8 cellular contexts compared by ENCODE assay signal in genomic region chr5:84381501-84382362, GRCh38. TPM values are rescaled to one million over a fixed set of nuclear protein-coding genes. Genes with fewer than 3 reads are reported as not detected.
DNase-seq lines count a peak whose midpoint lies in the region; ATAC-seq, FAIRE-seq and TF ChIP-seq lines count a peak whose summit lies in the region.

No MANE protein-coding gene starts in this region.

- peak overlapping the region; percentile 97 for H3K4me2 ChIP-seq in A549

- 30% methylated on average over 13 of the region's 14 CpGs for WGBS in A549 (ENCODE audit: missing lambda C conversion rate)
- 6 to 9% methylated on average over 9 of the region's 14 CpGs for WGBS in mesodermal cell (ENCODE audit: insufficient coverage in 2 of 2), 2 experiments

- H3K4me3 ChIP-seq in A549 (peak overlapping the region; percentile 24), choroid plexus epithelial cell (ENCODE audit: low read depth, low read length) (peak overlapping the region; percentile 85), mesodermal cell (ENCODE audit: extremely low read depth, insufficient read depth, low read length, poor library complexity, severe bottlenecking) (peak overlapping the region; percentile 79)

- no peak for TF ChIP-seq EP300 in A549 (IDR thresholded peaks at IDR 0.05)

- TF ChIP-seq POLR2A in A549 (IDR thresholded peaks at IDR 0.05; ENCODE audit: low read length), result no peak

- TF ChIP-seq CTCF in A549 (IDR thresholded peaks at IDR 0.05) (no peak), choroid plexus epithelial cell (conservative IDR thresholded peaks at IDR 0.05; ENCODE audit: low read depth, low read length) (no peak)

- FAIRE-seq in A549 (lab: Jason Lieb, UNC), result no peak

- H3K4me1 ChIP-seq in A549 (peaks cover 18% of the 10 kb centered on the region; the same call in 2 of the 3 replicates), mesodermal cell (ENCODE audit: control insufficient read depth, insufficient read depth, low read length, poor library complexity, severe bottlenecking) (peaks cover 10% of the 10 kb centered on the region)

- no peaks in the 10 kb centered on the region for H3K36me3 ChIP-seq in mesodermal cell (ENCODE audit: control insufficient read depth, insufficient read depth, low read length)

- TF ChIP-seq RAD21 in A549 (conservative IDR thresholded peaks at IDR 0.05 in 1 of 2, IDR thresholded peaks at IDR 0.05 in 1 of 2), result no peak

- DNase-seq in A549 (ENCODE audit: low read depth in 1 of 2, low spot score in 1 of 2) (no peak), NCI-H1417 treated with DMSO at 0.1 percent for 48 hours (lab: John Stamatoyannopoulos, UW) (peak; percentile 20), choroid plexus epithelial cell (ENCODE audit: low read depth) (peak; percentile 41)
- DNase-seq in stimulated activated CD4-positive, alpha-beta T cell treated with anti-CD3 and anti-CD28 coated beads, Interleukin-2, amount 100 ng/mL, for 24 hours, result no peak

- H3K9me3 ChIP-seq in A549, result no peaks in the 10 kb centered on the region
- H3K9me3 ChIP-seq in mesodermal cell (ENCODE audit: control insufficient read depth, low read length), result no peaks in the 10 kb centered on the region

- no peak; a peak in 1 of 6 replicates for ATAC-seq in A549
- ATAC-seq in GM19324 (IDR thresholded peaks at IDR 0.05; ENCODE audit: low FRiP score, unreplicated experiment), result no peak
- ATAC-seq in HG03139 (IDR thresholded peaks at IDR 0.05; ENCODE audit: unreplicated experiment), result no peak
- no peak for ATAC-seq in GM19455 (IDR thresholded peaks at IDR 0.05; ENCODE audit: unreplicated experiment)

- no peak overlapping the region for H3K27ac ChIP-seq in A549
- H3K27ac ChIP-seq in mesodermal cell (ENCODE audit: low read depth, low read length, severe bottlenecking), result peak overlapping the region; percentile 72

- POLR2A ChIA-PET in A549 (lab: Yijun Ruan, JAX), result no interaction called here

- CTCF ChIA-PET in A549 (lab: Yijun Ruan, JAX), result no interaction called here

TF ChIP-seq in A549, 52 proteins besides CTCF, POLR2A, EP300 and RAD21:
- TF ChIP-seq TP53 (CRISPR knock-in tag; IDR thresholded peaks at IDR 0.05) (no peak), REST (IDR thresholded peaks at IDR 0.05) (no peak), ESRRA (IDR thresholded peaks at IDR 0.05; ENCODE audit: borderline replicate concordance, low read length) (no peak), EHF (CRISPR knock-in tag; IDR thresholded peaks at IDR 0.05) (no peak), NR3C1 (IDR thresholded peaks at IDR 0.05) (no peak), HOXA7 (CRISPR knock-in tag; IDR thresholded peaks at IDR 0.05) (no peak), HOXB5 (CRISPR knock-in tag; IDR thresholded peaks at IDR 0.05) (no peak), HOXB13 (CRISPR knock-in tag; IDR thresholded peaks at IDR 0.05; ENCODE audit: low read depth) (no peak)

RNA-seq across cellular contexts. Expression of gene EDIL3, which starts 2.9 kb away (rescaled TPM):
- polyA plus RNA-seq in A549 (2011; rRNA removed) (0.08 and 0.12 TPM in 2 replicates), A549 (2017; fragmentation: RNase III; extraction: RNeasy Plus Mini Kit Qiagen cat#74134 plus additional on column Dnase treatment) (0.12 to 0.18 TPM (median 0.14 TPM) in 3 replicates)
- 0.01 TPM in 1 of 2 replicates, not detected in the other for polyA plus RNA-seq in A549 (2012; cell fraction: cytosol; rRNA removed)
- polyA plus RNA-seq in A549 (2012; cell fraction: nucleus; rRNA removed), result not detected in 2 replicates
- 0.10 TPM in 1 of 2 replicates, not detected in the other for polyA minus RNA-seq in A549 (2011; rRNA and poly(A)+ RNA removed)
- polyA plus RNA-seq in mesodermal cell (2013, experiment 1 of 2), result 154 TPM
- polyA plus RNA-seq in mesodermal cell (2013, experiment 2 of 2), result 174 TPM

Comparison
In these comparisons a context has a peak if more than half of its experiments do, and no peak if none do; other contexts are left out.
1. DNase-seq: peak in NCI-H1417 treated with DMSO at 0.1 percent for 48 hours (single experiment) and choroid plexus epithelial cell (single experiment); none in A549 (0 of 2) and stimulated activated CD4-positive, alpha-beta T cell treated with anti-CD3 and anti-CD28 coated beads, Interleukin-2, amount 100 ng/mL, for 24 hours (0 of 2).
2. H3K4me3 ChIP-seq: peak in every context shown above with its lines; median percentile 85 in choroid plexus epithelial cell; 79 in mesodermal cell; 24 in A549.